In the genomic region with DNA sequence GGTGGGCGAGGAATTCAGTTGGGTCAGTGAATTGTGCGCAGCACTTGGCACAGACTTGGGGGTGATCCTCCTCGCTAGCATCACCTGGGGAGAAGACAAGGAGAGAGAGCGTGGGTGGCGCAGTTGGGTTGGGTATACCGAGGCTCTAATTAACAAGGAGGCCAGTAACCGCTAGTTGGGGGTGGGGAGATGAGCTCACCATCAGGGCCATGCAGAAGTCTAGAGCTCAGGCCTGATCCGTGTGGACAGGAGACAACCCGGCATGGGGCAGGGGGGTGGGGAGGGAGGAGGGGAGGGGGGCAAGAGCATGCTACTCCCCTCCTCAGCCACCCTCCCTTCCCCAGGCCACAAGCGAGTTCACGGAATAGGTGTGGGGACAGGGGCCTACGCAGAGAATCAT, we compare ENCODE assay signal across 1 cellular context.
TF ChIP-seq lines count a peak whose summit lies in the region.

No MANE protein-coding gene starts in this region.

TF ChIP-seq in SK-N-SH, 30 proteins besides CTCF, POLR2A, EP300 and RAD21 (continued from another document):
- TF ChIP-seq, protein P1, sequence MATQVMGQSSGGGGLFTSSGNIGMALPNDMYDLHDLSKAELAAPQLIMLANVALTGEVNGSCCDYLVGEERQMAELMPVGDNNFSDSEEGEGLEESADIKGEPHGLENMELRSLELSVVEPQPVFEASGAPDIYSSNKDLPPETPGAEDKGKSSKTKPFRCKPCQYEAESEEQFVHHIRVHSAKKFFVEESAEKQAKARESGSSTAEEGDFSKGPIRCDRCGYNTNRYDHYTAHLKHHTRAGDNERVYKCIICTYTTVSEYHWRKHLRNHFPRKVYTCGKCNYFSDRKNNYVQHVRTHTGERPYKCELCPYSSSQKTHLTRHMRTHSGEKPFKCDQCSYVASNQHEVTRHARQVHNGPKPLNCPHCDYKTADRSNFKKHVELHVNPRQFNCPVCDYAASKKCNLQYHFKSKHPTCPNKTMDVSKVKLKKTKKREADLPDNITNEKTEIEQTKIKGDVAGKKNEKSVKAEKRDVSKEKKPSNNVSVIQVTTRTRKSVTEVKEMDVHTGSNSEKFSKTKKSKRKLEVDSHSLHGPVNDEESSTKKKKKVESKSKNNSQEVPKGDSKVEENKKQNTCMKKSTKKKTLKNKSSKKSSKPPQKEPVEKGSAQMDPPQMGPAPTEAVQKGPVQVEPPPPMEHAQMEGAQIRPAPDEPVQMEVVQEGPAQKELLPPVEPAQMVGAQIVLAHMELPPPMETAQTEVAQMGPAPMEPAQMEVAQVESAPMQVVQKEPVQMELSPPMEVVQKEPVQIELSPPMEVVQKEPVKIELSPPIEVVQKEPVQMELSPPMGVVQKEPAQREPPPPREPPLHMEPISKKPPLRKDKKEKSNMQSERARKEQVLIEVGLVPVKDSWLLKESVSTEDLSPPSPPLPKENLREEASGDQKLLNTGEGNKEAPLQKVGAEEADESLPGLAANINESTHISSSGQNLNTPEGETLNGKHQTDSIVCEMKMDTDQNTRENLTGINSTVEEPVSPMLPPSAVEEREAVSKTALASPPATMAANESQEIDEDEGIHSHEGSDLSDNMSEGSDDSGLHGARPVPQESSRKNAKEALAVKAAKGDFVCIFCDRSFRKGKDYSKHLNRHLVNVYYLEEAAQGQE (IDR thresholded peaks at IDR 0.05; ENCODE audit: low read depth, low read length) = no peak
- TF ChIP-seq NRF1 (IDR thresholded peaks at IDR 0.05; ENCODE audit: low read depth, low read length) = no peak
- TF ChIP-seq, protein P2, sequence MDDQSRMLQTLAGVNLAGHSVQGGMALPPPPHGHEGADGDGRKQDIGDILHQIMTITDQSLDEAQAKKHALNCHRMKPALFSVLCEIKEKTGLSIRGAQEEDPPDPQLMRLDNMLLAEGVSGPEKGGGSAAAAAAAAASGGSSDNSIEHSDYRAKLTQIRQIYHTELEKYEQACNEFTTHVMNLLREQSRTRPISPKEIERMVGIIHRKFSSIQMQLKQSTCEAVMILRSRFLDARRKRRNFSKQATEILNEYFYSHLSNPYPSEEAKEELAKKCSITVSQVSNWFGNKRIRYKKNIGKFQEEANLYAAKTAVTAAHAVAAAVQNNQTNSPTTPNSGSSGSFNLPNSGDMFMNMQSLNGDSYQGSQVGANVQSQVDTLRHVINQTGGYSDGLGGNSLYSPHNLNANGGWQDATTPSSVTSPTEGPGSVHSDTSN (IDR thresholded peaks at IDR 0.05) = no peak
- TF ChIP-seq TAF1 (IDR thresholded peaks at IDR 0.05; ENCODE audit: borderline replicate concordance, low read depth, low read length) = no peak
- no peak for TF ChIP-seq RCOR1 (IDR thresholded peaks at IDR 0.05; ENCODE audit: low read length)
- no peak for TF ChIP-seq MEF2A (IDR thresholded peaks at IDR 0.05; ENCODE audit: borderline replicate concordance, low read depth)
- no peak for TF ChIP-seq POLR2AphosphoS5 (IDR thresholded peaks at IDR 0.05; ENCODE audit: low read depth, low read length)
- TF ChIP-seq RXRA (IDR thresholded peaks at IDR 0.05; ENCODE audit: borderline replicate concordance, low read depth) = no peak
- no peak for TF ChIP-seq GABPA (IDR thresholded peaks at IDR 0.05; ENCODE audit: low read depth)
- TF ChIP-seq TEAD4 (IDR thresholded peaks at IDR 0.05; ENCODE audit: borderline replicate concordance, insufficient read depth) = no peak
- TF ChIP-seq CHD2 (IDR thresholded peaks at IDR 0.05; ENCODE audit: low read length, partially characterized antibody) = no peak
- TF ChIP-seq, protein P3, sequence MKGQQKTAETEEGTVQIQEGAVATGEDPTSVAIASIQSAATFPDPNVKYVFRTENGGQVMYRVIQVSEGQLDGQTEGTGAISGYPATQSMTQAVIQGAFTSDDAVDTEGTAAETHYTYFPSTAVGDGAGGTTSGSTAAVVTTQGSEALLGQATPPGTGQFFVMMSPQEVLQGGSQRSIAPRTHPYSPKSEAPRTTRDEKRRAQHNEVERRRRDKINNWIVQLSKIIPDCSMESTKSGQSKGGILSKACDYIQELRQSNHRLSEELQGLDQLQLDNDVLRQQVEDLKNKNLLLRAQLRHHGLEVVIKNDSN (IDR thresholded peaks at IDR 0.05; ENCODE audit: borderline replicate concordance, low read depth) = no peak
- no peak for TF ChIP-seq ZBTB33 (IDR thresholded peaks at IDR 0.05; ENCODE audit: borderline replicate concordance, low read depth)
- TF ChIP-seq FOSL2 (IDR thresholded peaks at IDR 0.05; ENCODE audit: borderline replicate concordance, low read depth) = no peak
- TF ChIP-seq RFX5 (IDR thresholded peaks at IDR 0.05; ENCODE audit: low read length) = no peak
- TF ChIP-seq TCF12 (IDR thresholded peaks at IDR 0.05) = no peak
TF ChIP-seq in SK-N-SH: peak in this region for 0.
